1 cellular context compared by ENCODE assay signal in genomic region chr18:53153281-53153680, GRCh38.
TF ChIP-seq lines count a peak whose summit lies in the region.

No MANE protein-coding gene starts in this region.

TF ChIP-seq in GM12878, 131 proteins besides CTCF, POLR2A, EP300 and RAD21:
- TF ChIP-seq ESRRA (IDR thresholded peaks at IDR 0.05; ENCODE audit: low read length) (no peak), SREBF1 (IDR thresholded peaks at IDR 0.05; ENCODE audit: low read length) (no peak), CBX3 (IDR thresholded peaks at IDR 0.05; ENCODE audit: borderline replicate concordance, low read depth) (no peak), CUX1 (IDR thresholded peaks at IDR 0.05; ENCODE audit: insufficient replicate concordance, low read depth, low read length) (no peak), EZH2 (IDR thresholded peaks at IDR 0.05; ENCODE audit: borderline replicate concordance, control insufficient read depth, low read depth, low read length) (no peak), STAT1 (conservative IDR thresholded peaks at IDR 0.05) (no peak), ASH2L (IDR thresholded peaks at IDR 0.05; ENCODE audit: borderline replicate concordance, low read depth) (no peak), RUNX3 (IDR thresholded peaks at IDR 0.05; ENCODE audit: low read length) (no peak)
TF ChIP-seq in GM12878: peak in this region for 0.
